ENCODE assay signal across 11 cellular contexts in the genomic region with DNA sequence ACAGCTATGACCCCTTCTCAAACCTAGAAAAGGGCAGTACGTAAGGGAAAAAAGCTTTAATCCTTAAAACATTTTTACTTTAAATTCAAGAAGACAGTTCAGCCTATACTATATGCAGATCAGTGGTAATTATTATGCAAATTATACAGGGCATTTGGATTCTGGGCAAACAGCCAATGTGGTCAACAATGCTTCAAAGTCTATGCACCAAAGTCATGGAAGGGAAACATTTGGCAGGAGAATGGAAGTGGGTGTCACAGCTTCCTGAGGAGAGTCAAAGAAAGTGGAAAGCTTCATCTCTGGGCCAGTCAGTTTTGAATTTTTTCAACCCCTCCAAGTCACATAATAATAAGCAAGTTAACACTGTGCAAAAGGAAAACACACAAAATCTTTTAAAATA.
DNase-seq lines count a peak whose midpoint lies in the region; ATAC-seq and TF ChIP-seq lines count a peak whose summit lies in the region.
"Had no signal": no experiment of that assay in that cellular context is flagged by ENCODE, and none has a peak within 500 bp of the region (broad histone marks: within the 10 kb centered on the region; RNA-seq: fewer than 3 reads in every experiment).

No MANE protein-coding gene starts in this region.

- H3K27ac Mint-ChIP-seq in Caco-2 (ENCODE audit: unreplicated experiment) = no peak overlapping the region
- H3K27ac Mint-ChIP-seq: T-helper 2 cell treated with Interferon-gamma antibody and Interleukin-4, amounts not matched to agents 5 μg/mL and 100 μg/mL, for 36 hours had no signal

- H3K36me3 ChIP-seq in PC-3 (ENCODE audit: low read depth, low read length) = no peaks in the 10 kb centered on the region; the same call in 1 of the 2 replicates
- no peaks in the 10 kb centered on the region for H3K36me3 ChIP-seq in Caco-2 (ENCODE audit: control insufficient read depth, insufficient read depth, low read length)

- no peaks in the 10 kb centered on the region for H3K79me2 ChIP-seq in PC-3 (ENCODE audit: low read length)

- no peaks in the 10 kb centered on the region for H4K20me1 ChIP-seq in PC-3 (ENCODE audit: low read length)

- no peak for ATAC-seq in HG02981 (IDR thresholded peaks at IDR 0.05; ENCODE audit: unreplicated experiment)
- ATAC-seq in PC-3 = no peak
- no peak for ATAC-seq in HG02763 (IDR thresholded peaks at IDR 0.05; ENCODE audit: unreplicated experiment)

- peaks cover 11% of the 10 kb centered on the region for H3K36me3 Mint-ChIP-seq in Caco-2 (ENCODE audit: insufficient read depth, unreplicated experiment)

- H3K4me1 ChIP-seq in PC-3 (ENCODE audit: insufficient read depth, low read length) (no peaks in the 10 kb centered on the region), Caco-2 (no peaks in the 10 kb centered on the region)

- POLR2A ChIA-PET in PC-3 (lab: Charles Lee; ENCODE audit: unreplicated experiment) (no interaction called here), Caco-2 (lab: Charles Lee) (no interaction called here)

- H3K4me3 Mint-ChIP-seq in Caco-2 (ENCODE audit: unreplicated experiment) = no peak overlapping the region
- H3K4me3 Mint-ChIP-seq: IgD-negative memory B cell; T-helper 2 cell treated with Interferon-gamma antibody and Interleukin-4, amounts not matched to agents 5 μg/mL and 100 μg/mL, for 36 hours had no signal

- H3K9ac ChIP-seq in PC-3 (ENCODE audit: low read length) = no peak overlapping the region

- H3K9me3 Mint-ChIP-seq in Caco-2 (ENCODE audit: unreplicated experiment) = no peaks in the 10 kb centered on the region
- H3K9me3 Mint-ChIP-seq: IgD-negative memory B cell; T-helper 2 cell treated with Interferon-gamma antibody and Interleukin-4, amounts not matched to agents 5 μg/mL and 100 μg/mL, for 36 hours had no signal

- no peaks in the 10 kb centered on the region for H3K9me2 ChIP-seq in PC-3 (replicated peaks; ENCODE audit: low read length)

- no peaks in the 10 kb centered on the region for H3K27me3 Mint-ChIP-seq in Caco-2 (ENCODE audit: insufficient read depth, unreplicated experiment)
- H3K27me3 Mint-ChIP-seq: IgD-negative memory B cell had no signal

- no peak for TF ChIP-seq CTCF in PC-3 (conservative IDR thresholded peaks at IDR 0.05; ENCODE audit: low read depth, low read length)
- TF ChIP-seq CTCF in Caco-2 (IDR thresholded peaks at IDR 0.05; ENCODE audit: insufficient read depth in 1 of 2, low read depth in 1 of 2, low read length in 1 of 2, severe bottlenecking in 1 of 2, unreplicated experiment in 1 of 2) = no peak

- CTCF ChIA-PET in PC-3 (lab: Charles Lee) = no interaction called here
- CTCF ChIA-PET in Caco-2 (lab: Charles Lee) = no interaction called here

- no peaks in the 10 kb centered on the region for H3K4me1 Mint-ChIP-seq in Caco-2 (ENCODE audit: low read depth, unreplicated experiment)

- no peak overlapping the region for H3K4me3 ChIP-seq in PC-3 (ENCODE audit: low read length)
- no peak overlapping the region for H3K4me3 ChIP-seq in Caco-2 (ENCODE audit: low read depth, low read length)
- H3K4me3 ChIP-seq: skin epidermis had no signal

- BruUV-seq in PC-3 (replicated peaks; lab: Mats Ljungman, UMichigan) (no TSS peak), Caco-2 (replicated peaks; lab: Mats Ljungman, UMichigan) (no TSS peak)

- no peaks in the 10 kb centered on the region for H3K9me3 ChIP-seq in PC-3 (ENCODE audit: low read length)
- H3K9me3 ChIP-seq in Caco-2 = no peaks in the 10 kb centered on the region

- H3K27ac ChIP-seq in PC-3 (ENCODE audit: low read length) = no peak overlapping the region
- H3K27ac ChIP-seq: skin epidermis had no signal

- H3K4me2 ChIP-seq in PC-3 (ENCODE audit: low read length) = no peak overlapping the region

- no peak overlapping the region for H2AFZ ChIP-seq in PC-3 (ENCODE audit: low read length)

- peak; percentile 66 for DNase-seq in H4 (ENCODE audit: low spot score)
- peak; percentile 82 for DNase-seq in NCI-H2196 (lab: John Stamatoyannopoulos, UW; ENCODE audit: unreplicated experiment)
- peak; percentile 39 for DNase-seq in cerebellar cortex (ENCODE audit: low spot score)
- DNase-seq in myocyte (ENCODE audit: low read depth) = peak; percentile 35
- DNase-seq in PC-3 = no peak
- no peak for DNase-seq in Caco-2

- intact Hi-C loops in PC-3 (cut with micrococcal nuclease) = no loop called here
- intact Hi-C loops in Caco-2 (cut with micrococcal nuclease; ENCODE audit: unreplicated experiment) = no loop called here

- H3F3A ChIP-seq in PC-3 (ENCODE audit: low read length, unreplicated experiment) = no peaks in the 10 kb centered on the region

- H3K27me3 ChIP-seq in PC-3 (ENCODE audit: low read length) (no peaks in the 10 kb centered on the region), Caco-2 (replicated peaks; ENCODE audit: control insufficient read depth, insufficient read depth, low read length) (no peaks in the 10 kb centered on the region)

Comparison
In these comparisons a context has a peak if more than half of its experiments do, and no peak if none do; other contexts are left out.
1. DNase-seq: peak in H4 (single experiment), NCI-H2196 (single experiment), cerebellar cortex (single experiment) and myocyte (single experiment); none in PC-3 (single experiment) and Caco-2 (0 of 2).